8 cellular contexts compared by ENCODE assay signal in the genomic region with DNA sequence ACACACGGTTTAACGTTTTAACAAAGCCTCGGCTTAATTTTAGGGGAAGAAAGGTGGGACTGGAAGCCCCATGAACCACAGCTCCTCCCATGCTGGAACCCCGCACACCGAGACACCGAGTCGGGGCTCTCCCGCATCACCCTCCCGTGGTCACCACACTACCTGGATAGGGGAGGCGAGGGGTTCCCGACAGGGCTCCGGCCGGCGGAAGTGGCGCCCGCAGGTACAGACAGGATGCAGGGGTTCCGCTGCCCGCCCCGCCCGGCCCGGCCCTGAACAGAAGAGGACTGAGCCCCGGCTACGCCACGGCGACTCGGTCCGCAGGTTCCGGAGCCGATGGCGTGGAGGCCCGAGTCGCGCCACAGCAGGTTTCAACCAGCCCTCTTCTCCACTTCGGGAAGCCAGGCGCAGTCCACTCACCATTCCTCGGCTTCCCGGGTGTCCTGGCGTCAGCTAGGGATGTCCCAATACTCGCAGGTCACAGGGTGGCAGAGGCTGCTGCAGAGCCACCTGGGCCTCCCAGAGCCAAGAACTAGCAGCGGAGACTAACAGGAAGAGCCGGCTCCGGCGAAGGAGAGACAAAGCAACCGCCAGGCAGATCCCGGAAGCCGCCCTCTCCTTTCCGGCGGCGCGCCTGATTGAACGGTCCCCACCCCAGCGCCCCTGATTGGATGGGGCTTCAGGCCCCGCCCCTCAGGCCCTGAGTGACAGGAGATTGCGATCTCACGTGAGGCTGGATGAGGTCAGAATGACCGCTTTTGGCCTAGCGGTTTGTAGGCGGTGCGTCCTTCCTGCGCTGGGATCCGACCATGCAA. TPM values are rescaled to one million over a fixed set of nuclear protein-coding genes. Genes with fewer than 3 reads are reported as not detected.
DNase-seq lines count a peak whose midpoint lies in the region; TF ChIP-seq lines count a peak whose summit lies in the region.

Gene ZNF669, minus strand, starts transcription at position 580 of the 815 bp plus-strand sequence. Its CDS starts 157 bp downstream, at position 423.

- H3K36me3 ChIP-seq in HAP-1 (replicated peaks) (peaks cover 31% of the 10 kb centered on the region), MG63 (peaks cover 39% of the 10 kb centered on the region), stomach (peaks cover 19 to 34% (median 32%) of the 10 kb centered on the region in 4 donors)

- H3K4me1 ChIP-seq in HAP-1 (peaks cover 4% of the 10 kb centered on the region; the same call in 1 of the 2 replicates), stomach (peaks cover 4 to 29% (median 21%) of the 10 kb centered on the region in 4 donors)

- TF ChIP-seq EP300 in stomach (IDR thresholded peaks at IDR 0.05): no peak

- H3K27ac Mint-ChIP-seq in neural crest cell (ENCODE audit: unreplicated experiment): peak within 1 kb of the TSS; percentile 98

- 0 to 1% (median 1%) methylated on average over 22 to 61 of the region's 61 CpGs for WGBS in stomach, 5 donors

- H3K9me3 Mint-ChIP-seq in neural crest cell: peaks cover 18% of the 10 kb centered on the region

- TF ChIP-seq CTCF in foreskin fibroblast (IDR thresholded peaks at IDR 0.05; ENCODE audit: low read depth, low read length) (no peak), neural crest cell (conservative IDR thresholded peaks at IDR 0.05) (no peak), stomach (IDR thresholded peaks at IDR 0.05) (no peak)

- H3K4me1 Mint-ChIP-seq in neural crest cell: peaks cover 18% of the 10 kb centered on the region

- H3K27me3 ChIP-seq in HAP-1 (ENCODE audit: low read depth) (no peaks in the 10 kb centered on the region), MG63 (no peaks in the 10 kb centered on the region), stomach (no peaks in the 10 kb centered on the region)

- TF ChIP-seq POLR2A in stomach (IDR thresholded peaks at IDR 0.05): peak in 1 of 4 donors; percentile 17

- peaks cover 29% of the 10 kb centered on the region for H3K9me3 ChIP-seq in HAP-1
- peaks cover 54% of the 10 kb centered on the region for H3K9me3 ChIP-seq in MG63
- peaks cover 0 to 35% (median 18%) of the 10 kb centered on the region in 4 donors for H3K9me3 ChIP-seq in stomach

- DNase-seq in G401 (ENCODE audit: low spot score): peak; percentile 99
- peak; percentile 90 to 97 for DNase-seq in HAP-1 (ENCODE audit: low spot score in 2 of 2)
- peak; percentile 99 for DNase-seq in MG63
- DNase-seq in SHP77 (lab: John Stamatoyannopoulos, UW): peak; percentile 97
- peak; percentile 96 for DNase-seq in activated effector memory CD4-positive, alpha-beta T cell treated with anti-CD3 and anti-CD28 coated beads, Interleukin-2, amount 50 U/mL, for 16 hours
- peak; percentile 98 to 99 for DNase-seq in foreskin fibroblast
- DNase-seq in neural crest cell (ENCODE audit: low read depth, low spot score): peak; percentile 95
- DNase-seq in stomach: peak; percentile 97

- intact Hi-C loops in stomach (cut with DNase I; ENCODE audit: low total_unique reads): no loop called here

- peak within 1 kb of the TSS; percentile 94 for H3K4me3 Mint-ChIP-seq in neural crest cell

- no peaks in the 10 kb centered on the region for H3K27me3 Mint-ChIP-seq in neural crest cell (ENCODE audit: low read depth)

- in situ Hi-C loops in G401 (cut with HindIII; ENCODE audit: low sequenced_read_pairs): no loop called here
- in situ Hi-C loops in HAP-1 (cut with MboI; ENCODE audit: low sequenced_read_pairs): no loop called here

- H3K27ac ChIP-seq in stomach: peak within 1 kb of the TSS; percentile 86 to 92 (median 88)

- peaks cover 51% of the 10 kb centered on the region for H3K36me3 Mint-ChIP-seq in neural crest cell (ENCODE audit: low read depth)

- peak within 1 kb of the TSS; percentile 79 for H3K4me3 ChIP-seq in HAP-1
- H3K4me3 ChIP-seq in MG63: peak within 1 kb of the TSS; percentile 91
- peak within 1 kb of the TSS; percentile 92 to 97 for H3K4me3 ChIP-seq in foreskin fibroblast (ENCODE audit: low read depth in 1 of 2, low read length in 2 of 2)
- H3K4me3 ChIP-seq in stomach: peak within 1 kb of the TSS; percentile 62 to 90 (median 82)

RNA-seq across cellular contexts. Expression of gene ZNF669, which starts in this region (rescaled TPM):
- 7.5 and 14.3 TPM in 2 replicates for total RNA-seq in G401 (2014; rRNA removed; shearing (Covaris generic))
- total RNA-seq in MG63 (2014; rRNA removed; shearing (Covaris generic); ENCODE audit: low replicate concordance): 11.6 and 16.8 TPM in 2 replicates
- 19.8 and 21.8 TPM in 2 replicates for total RNA-seq in neural crest cell
- 10 to 100 TPM in 1 of 5 donors, 1 to 10 TPM in 3, under 1 TPM in 1; 0.58 to 21.7 (median 5.2) TPM for total RNA-seq in stomach
- 1 to 10 TPM; 3.1 to 4.3 (median 3.2) TPM for polyA plus RNA-seq in stomach

Comparison
In these comparisons a context has a peak if more than half of its experiments do, and no peak if none do; other contexts are left out.
1. Peak in every context shown above with its lines: DNase-seq, H3K4me3 ChIP-seq and H3K27ac ChIP-seq.